Comparison of ENCODE assay signal across 9 cellular contexts in the genomic region with DNA sequence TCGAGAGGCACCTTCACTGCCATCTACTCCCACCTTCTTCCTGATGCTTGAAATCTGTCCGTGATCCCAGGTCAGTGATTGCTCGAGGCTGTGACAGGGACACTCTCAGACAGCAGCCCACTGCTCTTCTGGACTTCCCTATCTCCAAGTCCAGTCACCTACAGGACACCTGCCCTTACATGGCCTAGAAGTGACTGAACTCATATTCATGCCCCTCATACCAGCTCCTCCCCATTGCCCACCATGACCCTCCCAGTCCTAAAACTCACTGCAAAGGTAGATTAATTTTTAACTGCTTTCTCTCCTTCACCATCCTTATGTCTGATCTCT. TPM values are rescaled to one million over a fixed set of nuclear protein-coding genes. Genes with fewer than 3 reads are reported as not detected.
A peak's percentile ranks its signal among the peaks of the same experiment; 100 is the strongest.
DNase-seq lines count a peak whose midpoint lies in the region; ATAC-seq, FAIRE-seq and TF ChIP-seq lines count a peak whose summit lies in the region.
"Had no signal": no experiment of that assay in that cellular context is flagged by ENCODE, and none has a peak within 500 bp of the region (broad histone marks: within the 10 kb centered on the region; RNA-seq: fewer than 3 reads in every experiment).

No MANE protein-coding gene starts in this region.

- H3K4me3 ChIP-seq in A549: no peak overlapping the region
- H3K4me3 ChIP-seq: MG63 had no signal

- WGBS in A549 (ENCODE audit: missing lambda C conversion rate): 77% methylated on average over 3 of the region's 3 CpGs

- ATAC-seq in A549: no peak
- no peak for ATAC-seq in activated B cell treated with CpG ODN at 0.5 μM for 24 hours (ENCODE audit: low read depth)
- ATAC-seq in HG03175 (IDR thresholded peaks at IDR 0.05; ENCODE audit: unreplicated experiment): no peak

- no peak for DNase-seq in A549 (ENCODE audit: low read depth in 1 of 2, low spot score in 1 of 2)
- no peak for DNase-seq in activated B cell treated with CpG ODN at 0.5 μM for 24 hours
- no peak for DNase-seq in mesothelial cell of epicardium (ENCODE audit: low spot score in 2 of 2, unreplicated experiment in 2 of 2)
- DNase-seq in NCI-H2171 treated with DMSO at 0.1 percent for 48 hours (lab: John Stamatoyannopoulos, UW): no peak
- no peak for DNase-seq in GM10266 (ENCODE audit: extremely low spot score)
- DNase-seq: DMS 273 treated with DMSO at 0.1 percent for 48 hours, MG63 had no signal

- peak overlapping the region; percentile 98 to 99; a peak in 5 of 6 replicates for H3K27ac ChIP-seq in A549

- TF ChIP-seq RAD21 in A549 (conservative IDR thresholded peaks at IDR 0.05 in 1 of 2, IDR thresholded peaks at IDR 0.05 in 1 of 2): no peak

- H3K9me3 Mint-ChIP-seq in activated B cell treated with CpG ODN at 0.5 μM for 24 hours (no peaks in the 10 kb centered on the region), mesothelial cell of epicardium (no peaks in the 10 kb centered on the region)

- H3K9me3 ChIP-seq in A549: no peaks in the 10 kb centered on the region
- H3K9me3 ChIP-seq: MG63 had no signal

- peaks cover 70% of the 10 kb centered on the region for H3K4me1 ChIP-seq in A549

- POLR2A ChIA-PET in A549 (lab: Yijun Ruan, JAX) (no interaction called here), activated B cell treated with CpG ODN at 0.5 μM for 24 hours (lab: Charles Lee) (interaction anchor here (0.6 kb wide), 1 partner anchor 1145 kb away, joined by 5 read pairs; no protein-coding TSS in a partner anchor)

- H3K4me3 Mint-ChIP-seq in activated B cell treated with CpG ODN at 0.5 μM for 24 hours (peak overlapping the region; percentile 12), mesothelial cell of epicardium (peak overlapping the region; percentile 33)

- peak overlapping the region; percentile 93; the same call in 2 of the 3 replicates for H3K4me2 ChIP-seq in A549

- intact Hi-C loops in activated B cell treated with CpG ODN at 0.5 μM for 24 hours (cut with micrococcal nuclease): no loop called here

- CTCF ChIA-PET in A549 (lab: Yijun Ruan, JAX): interaction anchor here (1.2 to 4.2 kb wide), 3 partner anchors 8 to 145 kb away, joined by 4 to 25 read pairs (median 18); partner anchors contain the start of gene ARMC12
- CTCF ChIA-PET in activated B cell treated with CpG ODN at 0.5 μM for 24 hours (lab: Charles Lee): no interaction called here

- H3K27ac Mint-ChIP-seq in activated B cell treated with CpG ODN at 0.5 μM for 24 hours (peak overlapping the region; percentile 30), mesothelial cell of epicardium (peak overlapping the region; percentile 1)

- H3K4me1 Mint-ChIP-seq in activated B cell treated with CpG ODN at 0.5 μM for 24 hours: peaks cover 59% of the 10 kb centered on the region
- peaks cover 59% of the 10 kb centered on the region for H3K4me1 Mint-ChIP-seq in mesothelial cell of epicardium

- TF ChIP-seq EP300 in A549 (IDR thresholded peaks at IDR 0.05): no peak

- TF ChIP-seq CTCF in A549 (IDR thresholded peaks at IDR 0.05) (no peak), activated B cell treated with CpG ODN at 0.5 μM for 24 hours (IDR thresholded peaks at IDR 0.05) (no peak), mesothelial cell of epicardium (IDR thresholded peaks at IDR 0.05; ENCODE audit: unreplicated experiment) (no peak), GM10266 (IDR thresholded peaks at IDR 0.05; ENCODE audit: control insufficient read depth, insufficient read depth, low read depth, missing control alignments) (no peak)

- TF ChIP-seq POLR2A in A549 (IDR thresholded peaks at IDR 0.05; ENCODE audit: low read length): no peak

- FAIRE-seq in A549 (lab: Jason Lieb, UNC): no peak

- H3K27me3 Mint-ChIP-seq in activated B cell treated with CpG ODN at 0.5 μM for 24 hours (no peaks in the 10 kb centered on the region), mesothelial cell of epicardium (ENCODE audit: low read depth) (peaks cover 9% of the 10 kb centered on the region)

- H3K36me3 Mint-ChIP-seq in activated B cell treated with CpG ODN at 0.5 μM for 24 hours (ENCODE audit: low read depth) (no peaks in the 10 kb centered on the region), mesothelial cell of epicardium (no peaks in the 10 kb centered on the region)

TF ChIP-seq in A549, 52 proteins besides CTCF, POLR2A, EP300 and RAD21 (continues in another document):
- TF ChIP-seq, protein P1, sequence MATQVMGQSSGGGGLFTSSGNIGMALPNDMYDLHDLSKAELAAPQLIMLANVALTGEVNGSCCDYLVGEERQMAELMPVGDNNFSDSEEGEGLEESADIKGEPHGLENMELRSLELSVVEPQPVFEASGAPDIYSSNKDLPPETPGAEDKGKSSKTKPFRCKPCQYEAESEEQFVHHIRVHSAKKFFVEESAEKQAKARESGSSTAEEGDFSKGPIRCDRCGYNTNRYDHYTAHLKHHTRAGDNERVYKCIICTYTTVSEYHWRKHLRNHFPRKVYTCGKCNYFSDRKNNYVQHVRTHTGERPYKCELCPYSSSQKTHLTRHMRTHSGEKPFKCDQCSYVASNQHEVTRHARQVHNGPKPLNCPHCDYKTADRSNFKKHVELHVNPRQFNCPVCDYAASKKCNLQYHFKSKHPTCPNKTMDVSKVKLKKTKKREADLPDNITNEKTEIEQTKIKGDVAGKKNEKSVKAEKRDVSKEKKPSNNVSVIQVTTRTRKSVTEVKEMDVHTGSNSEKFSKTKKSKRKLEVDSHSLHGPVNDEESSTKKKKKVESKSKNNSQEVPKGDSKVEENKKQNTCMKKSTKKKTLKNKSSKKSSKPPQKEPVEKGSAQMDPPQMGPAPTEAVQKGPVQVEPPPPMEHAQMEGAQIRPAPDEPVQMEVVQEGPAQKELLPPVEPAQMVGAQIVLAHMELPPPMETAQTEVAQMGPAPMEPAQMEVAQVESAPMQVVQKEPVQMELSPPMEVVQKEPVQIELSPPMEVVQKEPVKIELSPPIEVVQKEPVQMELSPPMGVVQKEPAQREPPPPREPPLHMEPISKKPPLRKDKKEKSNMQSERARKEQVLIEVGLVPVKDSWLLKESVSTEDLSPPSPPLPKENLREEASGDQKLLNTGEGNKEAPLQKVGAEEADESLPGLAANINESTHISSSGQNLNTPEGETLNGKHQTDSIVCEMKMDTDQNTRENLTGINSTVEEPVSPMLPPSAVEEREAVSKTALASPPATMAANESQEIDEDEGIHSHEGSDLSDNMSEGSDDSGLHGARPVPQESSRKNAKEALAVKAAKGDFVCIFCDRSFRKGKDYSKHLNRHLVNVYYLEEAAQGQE (IDR thresholded peaks at IDR 0.05): no peak
- TF ChIP-seq MAFK (IDR thresholded peaks at IDR 0.05; ENCODE audit: partially characterized antibody) (no peak), CBX2 (IDR thresholded peaks at IDR 0.05; ENCODE audit: borderline replicate concordance, low read depth) (no peak), FOXS1 (CRISPR knock-in tag; IDR thresholded peaks at IDR 0.05) (no peak), KDM5A (IDR thresholded peaks at IDR 0.05) (no peak), HEYL (CRISPR knock-in tag; IDR thresholded peaks at IDR 0.05) (no peak), CEBPB (IDR thresholded peaks at IDR 0.05) (no peak), CHD2 (IDR thresholded peaks at IDR 0.05; ENCODE audit: low read length, partially characterized antibody) (no peak), FOSB (CRISPR knock-in tag; IDR thresholded peaks at IDR 0.05) (no peak)

RNA-seq across cellular contexts. Expression of gene ARMC12, which starts 7.5 kb away (rescaled TPM):
- polyA plus RNA-seq in A549 (2011; rRNA removed) (0.88 and 0.94 TPM in 2 replicates), A549 (2017; fragmentation: RNase III; extraction: RNeasy Plus Mini Kit Qiagen cat#74134 plus additional on column Dnase treatment) (0.26 to 0.44 TPM (median 0.28 TPM) in 3 replicates)
- polyA plus RNA-seq in A549 (2012; cell fraction: cytosol; rRNA removed): 0.48 and 0.50 TPM in 2 replicates
- polyA plus RNA-seq in A549 (2012; cell fraction: nucleus; rRNA removed): 2.7 and 2.9 TPM in 2 replicates
- 0.37 and 1.1 TPM in 2 replicates for polyA minus RNA-seq in A549 (2011; rRNA and poly(A)+ RNA removed)
- total RNA-seq in activated B cell treated with CpG ODN at 0.5 μM for 24 hours (0.89 and 1.1 TPM in 2 replicates), mesothelial cell of epicardium (3.3 to 4.9 TPM (median 4.2 TPM) in 3 replicates)

RNA-seq across cellular contexts. Expression of gene FKBP5, which starts 40.6 kb away (rescaled TPM):
- polyA plus RNA-seq in A549 (2011; rRNA removed): 10.9 and 11.7 TPM in 2 replicates
- 3.4 and 3.9 TPM in 2 replicates for polyA plus RNA-seq in A549 (2012; cell fraction: cytosol; rRNA removed)
- 1.5 and 2.3 TPM in 2 replicates for polyA plus RNA-seq in A549 (2012; cell fraction: nucleus; rRNA removed)
- polyA plus RNA-seq in A549 (2017; fragmentation: RNase III; extraction: RNeasy Plus Mini Kit Qiagen cat#74134 plus additional on column Dnase treatment): 7.7 to 9.5 TPM (median 8.4 TPM) in 3 replicates
- polyA minus RNA-seq in A549 (2011; rRNA and poly(A)+ RNA removed): 3.1 and 4.9 TPM in 2 replicates
- 17.1 TPM in 2 replicates for total RNA-seq in activated B cell treated with CpG ODN at 0.5 μM for 24 hours
- total RNA-seq in mesothelial cell of epicardium: 7.3 to 7.6 TPM (median 7.3 TPM) in 3 replicates

RNA-seq across cellular contexts. Expression of gene CLPSL2, which starts 47.1 kb away (rescaled TPM):
- polyA plus RNA-seq in A549 (2011; rRNA removed) (0.36 and 0.72 TPM in 2 replicates), A549 (2017; fragmentation: RNase III; extraction: RNeasy Plus Mini Kit Qiagen cat#74134 plus additional on column Dnase treatment) (0.37 to 0.38 TPM in 2 of 3 replicates, not detected in the other)
- 0.27 TPM in 1 of 2 replicates, not detected in the other for polyA plus RNA-seq in A549 (2012; cell fraction: cytosol; rRNA removed)
- polyA plus RNA-seq in A549 (2012; cell fraction: nucleus; rRNA removed): not detected in 2 replicates
- not detected in 2 replicates for polyA minus RNA-seq in A549 (2011; rRNA and poly(A)+ RNA removed)
- total RNA-seq in activated B cell treated with CpG ODN at 0.5 μM for 24 hours (not detected in 2 replicates), mesothelial cell of epicardium (not detected in 3 replicates)
- total RNA-seq: fibroblast of lung had no signal
- polyA plus RNA-seq: fibroblast of lung had no signal

RNA-seq across cellular contexts. Expression of gene CLPSL1, which starts 51.5 kb away (rescaled TPM):
- polyA plus RNA-seq in A549 (2011; rRNA removed) (not detected in 2 replicates), A549 (2017; fragmentation: RNase III; extraction: RNeasy Plus Mini Kit Qiagen cat#74134 plus additional on column Dnase treatment) (not detected in 3 replicates)
- not detected in 2 replicates for polyA plus RNA-seq in A549 (2012; cell fraction: cytosol; rRNA removed)
- polyA plus RNA-seq in A549 (2012; cell fraction: nucleus; rRNA removed): not detected in 2 replicates
- polyA minus RNA-seq in A549 (2011; rRNA and poly(A)+ RNA removed): not detected in 2 replicates
- total RNA-seq in activated B cell treated with CpG ODN at 0.5 μM for 24 hours (not detected in 2 replicates), mesothelial cell of epicardium (0.40 TPM in 1 of 3 replicates, not detected in the others)
- total RNA-seq: fibroblast of lung had no signal
- polyA plus RNA-seq: fibroblast of lung had no signal
